Comparison of ENCODE assay signal across 11 cellular contexts in genomic region chr21:44910229-44911065, GRCh38. TPM values are rescaled to one million over a fixed set of nuclear protein-coding genes. Genes with fewer than 3 reads are reported as not detected.
DNase-seq lines count a peak whose midpoint lies in the region; FAIRE-seq and TF ChIP-seq lines count a peak whose summit lies in the region.
"Had no signal": no experiment of that assay in that cellular context is flagged by ENCODE, and none has a peak within 500 bp of the region (broad histone marks: within the 10 kb centered on the region; RNA-seq: fewer than 3 reads in every experiment).

No MANE protein-coding gene starts in this region.

- H3K79me1 ChIP-seq in H1 (ENCODE audit: low read depth, low read length), result no peaks in the 10 kb centered on the region

- H4K91ac ChIP-seq in H1 (replicated peaks; ENCODE audit: insufficient read length, low read length), result peak overlapping the region; percentile 40

- no peak overlapping the region for H4K5ac ChIP-seq in H1 (ENCODE audit: insufficient read length, low read depth, low read length)

- H3K56ac ChIP-seq in H1 (replicated peaks; ENCODE audit: insufficient read length, low read depth, low read length), result no peak overlapping the region

- H3K23ac ChIP-seq in H1 (ENCODE audit: insufficient read length), result no peak overlapping the region

- H2BK12ac ChIP-seq in H1 (ENCODE audit: low read depth, low read length), result peak overlapping the region; percentile 18; the same call in 1 of the 2 replicates

- no peak overlapping the region for H2AFZ ChIP-seq in H1 (ENCODE audit: low read length)

- no peaks in the 10 kb centered on the region for H3K79me2 ChIP-seq in H1 (ENCODE audit: control insufficient read depth in 1 of 2, insufficient read depth in 2 of 2, low read length in 2 of 2)

- H3K27ac ChIP-seq in RWPE1, result peak overlapping the region; percentile 77
- H3K27ac ChIP-seq in H1 (ENCODE audit: low read depth, low read length), result no peak overlapping the region
- peak overlapping the region in 4 of 5 donors; percentile 52 to 85 (median 80) for H3K27ac ChIP-seq in stomach
- H3K27ac ChIP-seq: brain microvascular endothelial cell had no signal

- TF ChIP-seq POLR2A in H1 (IDR thresholded peaks at IDR 0.05; ENCODE audit: control extremely low read depth in 1 of 2, low read depth in 2 of 2, low read length in 2 of 2) (no peak), stomach (IDR thresholded peaks at IDR 0.05) (no peak)

- H3K36me3 ChIP-seq in H1 (ENCODE audit: control insufficient read depth in 2 of 4, insufficient read depth in 4 of 4, low read length in 3 of 4), result no peaks in the 10 kb centered on the region
- peaks cover 0 to 5% (median 0%) of the 10 kb centered on the region in 4 donors for H3K36me3 ChIP-seq in stomach
- H3K36me3 ChIP-seq: brain microvascular endothelial cell had no signal

- H2BK15ac ChIP-seq in H1 (ENCODE audit: low read length), result 0 out of 2 replicates have a peak overlapping the region, but pooled peaks have one; percentile 95

- H3K27ac Mint-ChIP-seq in activated naive CD4-positive, alpha-beta T cell treated with anti-CD3 and anti-CD28 coated beads, Interleukin-2, amount 50 U/mL, for 24 hours, result peak overlapping the region; percentile 53
- no peak overlapping the region for H3K27ac Mint-ChIP-seq in mesothelial cell of epicardium

- H3K4me3 ChIP-seq in H1 (ENCODE audit: extremely low read depth in 1 of 4, insufficient read depth in 2 of 4, low read depth in 3 of 4, low read length in 4 of 4), result no peak overlapping the region
- H3K4me3 ChIP-seq in stomach, result no peak overlapping the region

- H3K9me3 Mint-ChIP-seq in activated naive CD4-positive, alpha-beta T cell treated with anti-CD3 and anti-CD28 coated beads, Interleukin-2, amount 50 U/mL, for 24 hours, result no peaks in the 10 kb centered on the region
- no peaks in the 10 kb centered on the region for H3K9me3 Mint-ChIP-seq in mesothelial cell of epicardium

- FAIRE-seq in H1 (lab: Jason Lieb, UNC), result no peak
- FAIRE-seq: endometrium had no signal

- TF ChIP-seq EP300 in H1 (IDR thresholded peaks at IDR 0.05; ENCODE audit: borderline replicate concordance in 1 of 2, low read depth in 2 of 2, low read length in 2 of 2) (no peak), stomach (IDR thresholded peaks at IDR 0.05) (no peak)

- H3K4me2 ChIP-seq in H1 (ENCODE audit: insufficient read depth in 1 of 2, low read depth in 2 of 2, low read length in 2 of 2), result no peak overlapping the region

- DNase-seq in activated naive CD4-positive, alpha-beta T cell treated with Interleukin-2 at 50 U/mL for 16 hours, result no peak
- DNase-seq in RWPE1 (ENCODE audit: low spot score) (no peak), H1 (ENCODE audit: low read depth in 1 of 2, low spot score in 2 of 2) (no peak), stomach (no peak), mesothelial cell of epicardium (ENCODE audit: low spot score in 2 of 2, unreplicated experiment in 2 of 2) (no peak), UCSD-AML1 (lab: John Stamatoyannopoulos, UW; ENCODE audit: unreplicated experiment) (no peak), NCI-H187 treated with DMSO at 0.1 percent for 48 hours (lab: John Stamatoyannopoulos, UW) (no peak)
- DNase-seq: brain microvascular endothelial cell, NCI-H748 treated with DMSO at 0.1 percent for 48 hours had no signal

- H3K18ac ChIP-seq in H1 (ENCODE audit: extremely low read depth, low read length), result no peak overlapping the region

- CTCF ChIA-PET in RWPE1 (lab: Yijun Ruan, JAX), result interaction anchor here (0.7 to 2.0 kb wide), 2 partner anchors 16 to 22 kb away, joined by 4 to 5 read pairs; no protein-coding TSS in a partner anchor
- CTCF ChIA-PET in H1 (lab: Charles Lee; ENCODE audit: partially characterized antibody), result interaction anchor here (1.0 to 4.4 kb wide), 6 partner anchors 13 to 111 kb away, joined by 3 to 28 read pairs (median 5); no protein-coding TSS in a partner anchor

- peaks cover 70% of the 10 kb centered on the region for H3K4me1 Mint-ChIP-seq in activated naive CD4-positive, alpha-beta T cell treated with anti-CD3 and anti-CD28 coated beads, Interleukin-2, amount 50 U/mL, for 24 hours
- H3K4me1 Mint-ChIP-seq in mesothelial cell of epicardium, result peaks cover 12% of the 10 kb centered on the region

- H3K4ac ChIP-seq in H1 (replicated peaks; ENCODE audit: insufficient read length, low read depth, low read length), result no peak overlapping the region

- no peak for TF ChIP-seq CTCF in RWPE1 (conservative IDR thresholded peaks at IDR 0.05; ENCODE audit: low read depth)
- no peak for TF ChIP-seq CTCF in H1 (IDR thresholded peaks at IDR 0.05; ENCODE audit: control extremely low read depth in 1 of 3, insufficient read depth in 1 of 3, low read depth in 1 of 3, low read length in 3 of 3)
- no peak for TF ChIP-seq CTCF in stomach (IDR thresholded peaks at IDR 0.05)
- TF ChIP-seq CTCF in mesothelial cell of epicardium (IDR thresholded peaks at IDR 0.05; ENCODE audit: unreplicated experiment), result no peak

- H3K9ac ChIP-seq in H1 (replicated peaks in 1 of 4; ENCODE audit: extremely low read depth in 1 of 4, low read depth in 3 of 4, low read length in 3 of 4), result no peak overlapping the region

- peaks cover 0 to 3% (median 1%) of the 10 kb centered on the region in 4 experiments; a peak in 1 of 7 replicates for H3K27me3 ChIP-seq in H1 (replicated peaks in 1 of 4; ENCODE audit: control insufficient read depth in 3 of 4, extremely low read depth in 1 of 4, insufficient read depth in 3 of 4, low read length in 3 of 4)
- H3K27me3 ChIP-seq in stomach, result no peaks in the 10 kb centered on the region

- H4K20me1 ChIP-seq in H1 (replicated peaks in 1 of 2; ENCODE audit: control insufficient read depth in 1 of 2, insufficient read depth in 2 of 2, low read length in 2 of 2), result no peaks in the 10 kb centered on the region

- no peak overlapping the region for H2BK120ac ChIP-seq in H1 (replicated peaks; ENCODE audit: low read depth, low read length)

- H3K9me3 ChIP-seq in H1 (ENCODE audit: insufficient read depth in 2 of 2, low read depth in 1 of 2, low read length in 1 of 2) (no peaks in the 10 kb centered on the region), stomach (no peaks in the 10 kb centered on the region)

- H3K4me3 Mint-ChIP-seq in activated naive CD4-positive, alpha-beta T cell treated with anti-CD3 and anti-CD28 coated beads, Interleukin-2, amount 50 U/mL, for 24 hours, result no peak overlapping the region
- no peak overlapping the region for H3K4me3 Mint-ChIP-seq in mesothelial cell of epicardium

- 0 out of 2 replicates have a peak overlapping the region, but pooled peaks have one; percentile 61 for H2BK20ac ChIP-seq in H1 (ENCODE audit: low read length)

- TF ChIP-seq RAD21 in H1 (IDR thresholded peaks at IDR 0.05 in 1 of 2, conservative IDR thresholded peaks at IDR 0.05 in 1 of 2; ENCODE audit: low read depth in 2 of 2, low read length in 2 of 2), result no peak

- 82% methylated on average over 22 of the region's 27 CpGs; no CpG with 5 or more reads in 1 of the 2 experiments for WGBS in H1 (ENCODE audit: extremely low coverage in 1 of 2, insufficient coverage in 1 of 2, insufficient read length in 1 of 2, insufficient replicate concordance in 2 of 2, low coverage in 1 of 2, low lambda C conversion rate in 2 of 2, missing lambda C conversion rate in 1 of 2), 2 experiments
- WGBS in stomach, 5 donors, result 72 to 88% (median 78%) methylated on average over 21 to 27 of the region's 27 CpGs

- no peak overlapping the region for H3K14ac ChIP-seq in H1 (ENCODE audit: insufficient read length)

- POLR2A ChIA-PET in RWPE1 (lab: Yijun Ruan, JAX; ENCODE audit: low non-redundant PET), result interaction anchor here (1.4 kb wide), 1 partner anchor 37 kb away, joined by 4 read pairs; the partner anchor contains the start of gene PTTG1IP
- POLR2A ChIA-PET in H1 (lab: Charles Lee; ENCODE audit: partially characterized antibody), result interaction anchor here (0.9 to 1.0 kb wide), 3 partner anchors 21 to 74 kb away, joined by 3 to 5 read pairs (median 3); no protein-coding TSS in a partner anchor

- peaks cover 3% of the 10 kb centered on the region; the same call in 1 of the 2 replicates for H3K23me2 ChIP-seq in H1 (ENCODE audit: low read depth, low read length)

- peak overlapping the region; percentile 18; the same call in 1 of the 2 replicates for H4K8ac ChIP-seq in H1 (ENCODE audit: extremely low read depth, insufficient read depth, low read length)

- peak overlapping the region; percentile 66; the same call in 1 of the 2 replicates for H2BK5ac ChIP-seq in H1 (ENCODE audit: low read depth, low read length)

- H3K4me1 ChIP-seq in H1 (replicated peaks in 1 of 4; ENCODE audit: control insufficient read depth in 3 of 4, insufficient read depth in 4 of 4, low read length in 3 of 4) (peaks cover 0 to 11% (median 0%) of the 10 kb centered on the region in 4 experiments; a peak in 3 of 7 replicates), stomach (peaks cover 34 to 82% (median 64%) of the 10 kb centered on the region in 4 donors)

- intact Hi-C loops in stomach (cut with DNase I; ENCODE audit: low total_unique reads), result no loop called here

- 0 out of 2 replicates have a peak overlapping the region, but pooled peaks have one; percentile 65 for H2AK5ac ChIP-seq in H1 (ENCODE audit: low read depth, low read length)

- peaks cover 2% of the 10 kb centered on the region for H3K36me3 Mint-ChIP-seq in activated naive CD4-positive, alpha-beta T cell treated with anti-CD3 and anti-CD28 coated beads, Interleukin-2, amount 50 U/mL, for 24 hours
- no peaks in the 10 kb centered on the region for H3K36me3 Mint-ChIP-seq in mesothelial cell of epicardium

- H3K27me3 Mint-ChIP-seq in activated naive CD4-positive, alpha-beta T cell treated with anti-CD3 and anti-CD28 coated beads, Interleukin-2, amount 50 U/mL, for 24 hours, result no peaks in the 10 kb centered on the region
- H3K27me3 Mint-ChIP-seq in mesothelial cell of epicardium (ENCODE audit: low read depth), result no peaks in the 10 kb centered on the region

RNA-seq across cellular contexts. Expression of gene ITGB2, which starts 10.3 kb away (rescaled TPM):
- 0.24 and 0.36 TPM in 2 replicates for total RNA-seq in H1 (2021; fragmentation: NEBNext Ultra II Directional; extraction: Animal tissue kit (Norgen Biotek cat#: 25700))
- 0.63 and 0.89 TPM in 2 replicates for polyA plus RNA-seq in H1 (2011; rRNA removed)
- polyA plus RNA-seq in H1 (2011; cell fraction: cytosol; rRNA removed), result 0.76 TPM
- polyA plus RNA-seq in H1 (2011; cell fraction: nucleus; rRNA removed), result 1.6 TPM
- 0.40 to 0.58 TPM (median 0.48 TPM) in 4 replicates for polyA plus RNA-seq in H1 (2012, experiment 1 of 2)
- polyA plus RNA-seq in H1 (2012, experiment 2 of 2), result 0.49 TPM
- 0.26 TPM for polyA plus RNA-seq in H1 (2013, experiment 1 of 2)
- 0.52 TPM for polyA plus RNA-seq in H1 (2013, experiment 2 of 2)
- polyA minus RNA-seq in H1 (2011; rRNA and poly(A)+ RNA removed), result 0.25 and 0.27 TPM in 2 replicates
- polyA minus RNA-seq in H1 (2011; cell fraction: cytosol; rRNA and poly(A)+ RNA removed), result not detected
- polyA minus RNA-seq in H1 (2011; cell fraction: nucleus; rRNA and poly(A)+ RNA removed), result 0.70 TPM
- total RNA-seq in stomach, result 10 to 100 TPM in 3 of 5 donors, 1 to 10 TPM in 2; 3.5 to 72.2 (median 14.2) TPM
- polyA plus RNA-seq in stomach, result 10 to 100 TPM in 2 of 3 donors, 1 to 10 TPM in 1; 6.7 to 25.3 (median 24.1) TPM
- total RNA-seq in mesothelial cell of epicardium, result 0.61 to 1.4 TPM (median 0.74 TPM) in 3 replicates

RNA-seq across cellular contexts. Expression of gene SLX9, which starts 29.4 kb away (rescaled TPM):
- 57.3 and 64.1 TPM in 2 replicates for total RNA-seq in H1 (2021; fragmentation: NEBNext Ultra II Directional; extraction: Animal tissue kit (Norgen Biotek cat#: 25700))
- polyA plus RNA-seq in H1 (2011; rRNA removed) (17.7 and 34.6 TPM in 2 replicates), stomach (10 to 100 TPM; 19.9 to 37.0 (median 24.4) TPM)
- polyA plus RNA-seq in H1 (2011; cell fraction: cytosol; rRNA removed), result 43.7 TPM
- polyA plus RNA-seq in H1 (2011; cell fraction: nucleus; rRNA removed), result 28.5 TPM
- polyA plus RNA-seq in H1 (2012, experiment 1 of 2), result 20.8 to 42.4 TPM (median 39.1 TPM) in 4 replicates
- polyA plus RNA-seq in H1 (2012, experiment 2 of 2), result 28.1 TPM
- polyA plus RNA-seq in H1 (2013, experiment 1 of 2), result 28.3 TPM
- polyA plus RNA-seq in H1 (2013, experiment 2 of 2), result 30.5 TPM
- 5.9 and 6.3 TPM in 2 replicates for polyA minus RNA-seq in H1 (2011; rRNA and poly(A)+ RNA removed)
- polyA minus RNA-seq in H1 (2011; cell fraction: cytosol; rRNA and poly(A)+ RNA removed), result 28.0 TPM
- polyA minus RNA-seq in H1 (2011; cell fraction: nucleus; rRNA and poly(A)+ RNA removed), result 8.6 TPM
- total RNA-seq in stomach (10 to 100 TPM in 3 of 5 donors, 1 to 10 TPM in 2; 5.4 to 83.4 (median 13.4) TPM), mesothelial cell of epicardium (30.6 to 32.3 TPM (median 31.8 TPM) in 3 replicates)

RNA-seq across cellular contexts. Expression of gene PTTG1IP, which starts 37.0 kb away (rescaled TPM):
- total RNA-seq in H1 (2021; fragmentation: NEBNext Ultra II Directional; extraction: Animal tissue kit (Norgen Biotek cat#: 25700)), result 124 and 130 TPM in 2 replicates
- polyA plus RNA-seq in H1 (2011; rRNA removed), result 88.9 and 90.8 TPM in 2 replicates
- polyA plus RNA-seq in H1 (2011; cell fraction: cytosol; rRNA removed), result 98.5 TPM
- 76.0 TPM for polyA plus RNA-seq in H1 (2011; cell fraction: nucleus; rRNA removed)
- polyA plus RNA-seq in H1 (2012, experiment 1 of 2), result 76.4 to 95.3 TPM (median 87.0 TPM) in 4 replicates
- polyA plus RNA-seq in H1 (2012, experiment 2 of 2), result 117 TPM
- polyA plus RNA-seq in H1 (2013, experiment 1 of 2), result 140 TPM
- 172 TPM for polyA plus RNA-seq in H1 (2013, experiment 2 of 2)
- 63.7 and 69.2 TPM in 2 replicates for polyA minus RNA-seq in H1 (2011; rRNA and poly(A)+ RNA removed)
- 110 TPM for polyA minus RNA-seq in H1 (2011; cell fraction: cytosol; rRNA and poly(A)+ RNA removed)
- polyA minus RNA-seq in H1 (2011; cell fraction: nucleus; rRNA and poly(A)+ RNA removed), result 39.1 TPM
- 100 to 1,000 TPM in 4 of 5 donors, 10 to 100 TPM in 1; 85.7 to 253 (median 164) TPM for total RNA-seq in stomach
- 10 to 100 TPM; 61.3 to 96.3 (median 75.8) TPM for polyA plus RNA-seq in stomach
- 200 to 205 TPM (median 204 TPM) in 3 replicates for total RNA-seq in mesothelial cell of epicardium
